In genomic region chr7:47417122-47417480, GRCh38 we compare ENCODE assay signal across 24 cellular contexts.
"Had no signal": no experiment of that assay in that cellular context is flagged by ENCODE, and none has a peak within 500 bp of the region (broad histone marks: within the 10 kb centered on the region; RNA-seq: fewer than 3 reads in every experiment).

No MANE protein-coding gene starts in this region.

- H3K27me3 Mint-ChIP-seq: activated CD4-positive, alpha-beta T cell treated with anti-CD3 and anti-CD28 coated beads for 36 hours; activated naive CD8-positive, alpha-beta T cell; dendritic cell treated with granulocyte-macrophage colony-stimulating factor and Interleukin-4, amounts not matched to agents 40 ng/mL and 50 ng/mL, for 4 days had no signal

- DNase-seq: activated CD4-positive, alpha-beta T cell treated with anti-CD3 and anti-CD28 coated beads for 36 hours; activated CD4-positive, CD25-positive, alpha-beta regulatory T cell; activated CD8-positive, alpha-beta T cell treated with anti-CD3 and anti-CD28 coated beads, Interleukin-2, amount 10 ng/mL, durations not matched to agents 7 days and 5 days; activated effector memory CD4-positive, alpha-beta T cell treated with Interleukin-2 at 50 U/mL for 16 hours; activated naive CD4-positive, alpha-beta T cell treated with Interleukin-2 at 50 U/mL for 16 hours; activated T-cell treated with anti-CD3 and anti-CD28 coated beads for 4 hours; anterior cingulate cortex; esophagus squamous epithelium; foreskin melanocyte; heart right ventricle; kidney glomerular epithelial cell; left lung; lower lobe of right lung; natural killer cell; stimulated activated CD4-positive, alpha-beta T cell treated with anti-CD3 and anti-CD28 coated beads, Interleukin-2, amount 100 ng/mL, for 48 hours; stimulated activated naive CD4-positive, alpha-beta T cell treated with Interleukin-2 at 50 U/mL for 16 hours; transverse colon had no signal

- H3K36me3 ChIP-seq: cardiac muscle cell had no signal

- H3K27me3 ChIP-seq: body of pancreas, cardiac muscle cell, esophagus squamous epithelium, heart right ventricle, left lung, neural progenitor cell, right atrium auricular region, transverse colon had no signal

- H3K4me1 ChIP-seq: body of pancreas, esophagus squamous epithelium, left lung, lower lobe of right lung, neural progenitor cell, transverse colon had no signal

- H2AFZ ChIP-seq: neural progenitor cell had no signal

- H3K4me1 Mint-ChIP-seq: natural killer cell had no signal

- H3K9me3 Mint-ChIP-seq: dendritic cell treated with granulocyte-macrophage colony-stimulating factor and Interleukin-4, amounts not matched to agents 40 ng/mL and 50 ng/mL, for 4 days; natural killer cell had no signal

- H3K4me3 ChIP-seq: body of pancreas, cardiac muscle cell, esophagus squamous epithelium, heart right ventricle, left lung, lower lobe of right lung, neural progenitor cell, right atrium auricular region, transverse colon had no signal

- H3K4me2 ChIP-seq: neural progenitor cell had no signal

- H3K27ac ChIP-seq: body of pancreas, cardiac muscle cell, epithelial cell of prostate, esophagus squamous epithelium, heart right ventricle, left lung, lower lobe of right lung, neural progenitor cell, right atrium auricular region, transverse colon had no signal

- H3K9ac ChIP-seq: neural progenitor cell had no signal

- H3K9me3 ChIP-seq: body of pancreas, left lung, lower lobe of right lung, right atrium auricular region, transverse colon had no signal

- H3K36me3 Mint-ChIP-seq: activated naive CD8-positive, alpha-beta T cell; natural killer cell had no signal

- ATAC-seq: activated CD4-positive, alpha-beta T cell treated with anti-CD3 and anti-CD28 coated beads for 36 hours; activated CD8-positive, alpha-beta T cell treated with anti-CD3 and anti-CD28 coated beads, Interleukin-2, amount 10 ng/mL, durations not matched to agents 7 days and 5 days; body of pancreas; heart right ventricle; lower lobe of right lung; natural killer cell had no signal

- H3K27ac Mint-ChIP-seq: activated CD4-positive, alpha-beta T cell treated with anti-CD3 and anti-CD28 coated beads for 36 hours; activated CD8-positive, alpha-beta T cell treated with anti-CD3 and anti-CD28 coated beads, Interleukin-2, amount 10 ng/mL, durations not matched to agents 7 days and 5 days; activated naive CD8-positive, alpha-beta T cell; dendritic cell treated with granulocyte-macrophage colony-stimulating factor and Interleukin-4, amounts not matched to agents 40 ng/mL and 50 ng/mL, for 4 days; natural killer cell had no signal

- H3K4me3 Mint-ChIP-seq: activated CD4-positive, alpha-beta T cell treated with anti-CD3 and anti-CD28 coated beads for 36 hours; activated CD8-positive, alpha-beta T cell treated with anti-CD3 and anti-CD28 coated beads, Interleukin-2, amount 10 ng/mL, durations not matched to agents 7 days and 5 days; activated naive CD8-positive, alpha-beta T cell; dendritic cell treated with granulocyte-macrophage colony-stimulating factor and Interleukin-4, amounts not matched to agents 40 ng/mL and 50 ng/mL, for 4 days; natural killer cell; neural progenitor cell had no signal
